In genomic region chr14:79278286-79278797, GRCh38 we compare ENCODE assay signal across 9 cellular contexts.
DNase-seq lines count a peak whose midpoint lies in the region; TF ChIP-seq lines count a peak whose summit lies in the region.
"Had no signal": no experiment of that assay in that cellular context is flagged by ENCODE, and none has a peak within 500 bp of the region (broad histone marks: within the 10 kb centered on the region; RNA-seq: fewer than 3 reads in every experiment).

No MANE protein-coding gene starts in this region.

- no peak overlapping the region for H3K27ac ChIP-seq in rectal smooth muscle tissue (ENCODE audit: low read depth, low read length)

- H3K4me1 ChIP-seq in ES-I3 (ENCODE audit: insufficient read depth, low read length): peaks cover 21% of the 10 kb centered on the region
- H3K4me1 ChIP-seq in iPS-15b (ENCODE audit: control insufficient read depth, insufficient read depth, low read length): peaks cover 20% of the 10 kb centered on the region
- H3K4me1 ChIP-seq in rectal smooth muscle tissue (ENCODE audit: control insufficient read depth, insufficient read depth, low read length): peaks cover 2% of the 10 kb centered on the region

- DNase-seq in astrocyte of the cerebellum (ENCODE audit: low read depth): no peak
- no peak for DNase-seq in SW 1271 (lab: John Stamatoyannopoulos, UW)
- DNase-seq in DMS79 (lab: John Stamatoyannopoulos, UW): no peak
- DNase-seq in effector CD8-positive, alpha-beta T cell (lab: John Stamatoyannopoulos, UW): no peak
- DNase-seq in NCI-H2029 treated with DMSO at 0.1 percent for 48 hours (lab: John Stamatoyannopoulos, UW): no peak
- DNase-seq: activated CD4-positive, alpha-beta memory T cell treated with anti-CD3 and anti-CD28 coated beads, Interleukin-2, amount 10 ng/mL, durations not matched to agents 7 days and 5 days had no signal

- H3K9ac ChIP-seq in ES-I3 (ENCODE audit: low read depth, low read length): peak overlapping the region; percentile 88; the same call in 1 of the 2 replicates
- no peak overlapping the region for H3K9ac ChIP-seq in iPS-15b (ENCODE audit: low read depth, low read length)
- H3K9ac ChIP-seq in rectal smooth muscle tissue (ENCODE audit: low read length): no peak overlapping the region

- H3K4me3 ChIP-seq in astrocyte of the cerebellum (ENCODE audit: low read depth, low read length) (peak overlapping the region; percentile 58), iPS-15b (ENCODE audit: low read depth, low read length) (peak overlapping the region; percentile 77), rectal smooth muscle tissue (ENCODE audit: low read length) (peak overlapping the region; percentile 69)

- in situ Hi-C loops in astrocyte of the cerebellum (cut with HindIII; ENCODE audit: low sequenced_read_pairs): no loop called here

- H3K36me3 ChIP-seq in ES-I3 (ENCODE audit: insufficient read depth, low read length): no peaks in the 10 kb centered on the region
- no peaks in the 10 kb centered on the region for H3K36me3 ChIP-seq in iPS-15b (ENCODE audit: control insufficient read depth, insufficient read depth, low read length)
- no peaks in the 10 kb centered on the region for H3K36me3 ChIP-seq in rectal smooth muscle tissue (ENCODE audit: control insufficient read depth, insufficient read depth, low read length)

- no peak for TF ChIP-seq CTCF in astrocyte of the cerebellum (IDR thresholded peaks at IDR 0.05; ENCODE audit: low read depth, low read length, missing control alignments)

- H3K27me3 ChIP-seq in iPS-15b (ENCODE audit: control insufficient read depth, insufficient read depth, low read length) (peaks cover 52% of the 10 kb centered on the region), rectal smooth muscle tissue (ENCODE audit: control insufficient read depth, insufficient read depth, low read length) (no peaks in the 10 kb centered on the region)

- H3K9me3 ChIP-seq in ES-I3 (ENCODE audit: control insufficient read depth, insufficient read depth, low read length) (no peaks in the 10 kb centered on the region), iPS-15b (ENCODE audit: control insufficient read depth, insufficient read depth, low read length) (no peaks in the 10 kb centered on the region)
